In the genomic region with DNA sequence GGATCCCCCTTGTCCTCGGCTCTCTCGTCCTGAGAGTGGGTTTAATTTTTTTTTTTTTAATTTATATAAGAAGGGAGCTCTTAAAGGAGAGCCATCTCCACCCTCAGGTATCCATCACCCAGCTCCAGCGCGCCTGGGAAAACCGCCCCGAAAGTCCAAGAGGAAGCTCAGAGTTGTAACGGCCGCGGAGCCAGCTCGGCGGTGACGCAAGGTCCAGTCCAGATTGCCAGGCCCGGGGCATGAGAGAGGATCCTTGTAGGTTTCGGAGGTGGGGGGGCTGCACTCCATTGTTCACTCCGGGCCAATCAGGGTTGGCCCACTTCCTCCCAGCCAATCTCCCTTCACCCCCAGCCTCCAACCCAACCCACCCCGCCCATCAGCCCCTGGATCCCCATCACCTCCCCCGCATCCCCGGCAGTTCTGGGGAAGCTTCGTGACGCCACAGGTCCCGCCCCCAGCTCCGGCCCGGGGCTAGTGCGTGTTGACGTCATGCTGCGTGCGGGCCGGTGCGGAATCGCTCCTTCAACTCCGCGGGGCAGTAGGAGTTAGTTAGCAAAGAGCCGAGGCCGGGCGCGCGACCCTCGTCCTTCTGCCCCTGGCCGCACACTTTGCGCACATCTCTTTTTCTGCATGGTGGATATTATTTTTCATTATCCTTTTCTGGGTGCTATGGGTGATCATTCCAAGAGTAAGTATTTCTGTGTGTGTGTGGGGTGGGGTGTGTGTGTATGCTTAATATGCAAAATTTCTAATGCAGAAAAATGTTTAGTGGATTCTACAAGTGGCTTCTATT, we compare ENCODE assay signal across 9 cellular contexts. TPM values are rescaled to one million over a fixed set of nuclear protein-coding genes. Genes with fewer than 3 reads are reported as not detected.
DNase-seq lines count a peak whose midpoint lies in the region; ATAC-seq lines count a peak whose summit lies in the region.
"Had no signal": no experiment of that assay in that cellular context is flagged by ENCODE, and none has a peak within 500 bp of the region (broad histone marks: within the 10 kb centered on the region; RNA-seq: fewer than 3 reads in every experiment).

A gene (plus strand): TSS at position 520 of the 793 bp plus-strand sequence. CDS start 111 bp downstream, at position 631.

- ATAC-seq in HG02798 (IDR thresholded peaks at IDR 0.05; ENCODE audit: poor library complexity, unreplicated experiment) = peak; percentile 73
- ATAC-seq in aorta (ENCODE audit: low FRiP score) = no peak

- H3K4me3 ChIP-seq in aorta (ENCODE audit: low read length in 2 of 2) = no peak within 1 kb of the TSS

- no peak within 1 kb of the TSS for H3K27ac ChIP-seq in aorta (ENCODE audit: low read depth in 1 of 2, low read length in 2 of 2)

- no peaks in the 10 kb centered on the region for H3K36me3 ChIP-seq in aorta (ENCODE audit: control insufficient read depth in 1 of 2, insufficient read depth in 2 of 2, low read length in 1 of 2)

- H3K27me3 ChIP-seq in aorta (ENCODE audit: control insufficient read depth in 1 of 2, insufficient read depth in 2 of 2, low read length in 1 of 2) = no peaks in the 10 kb centered on the region

- no peaks in the 10 kb centered on the region for H3K9me3 ChIP-seq in aorta (ENCODE audit: control insufficient read depth, low read length)

- WGBS in aorta, 2 donors = 11 to 12% methylated on average over 40 of the region's 40 CpGs

- DNase-seq in activated gamma-delta T cell (lab: John Stamatoyannopoulos, UW) = peak; percentile 24
- DNase-seq in activated gamma-delta T cell treated with Interleukin-2 at 50 U/mL for 16 hours = no peak
- DNase-seq in NCI-H460 (ENCODE audit: extremely low read depth, low read depth) = peak; percentile 97
- DNase-seq in activated CD8-positive, alpha-beta memory T cell treated with anti-CD3 and anti-CD28 coated beads, Interleukin-2, amount 50 U/mL, for 4 hours = peak; percentile 49
- DNase-seq in germinal center (ENCODE audit: low spot score) = peak; percentile 94
- DNase-seq in non-pigmented ciliary epithelial cell (ENCODE audit: low read depth) = peak; percentile 36
- DNase-seq in aorta = peak; percentile 66 to 81

- H3K4me1 ChIP-seq in aorta (ENCODE audit: control insufficient read depth in 1 of 2, insufficient read depth in 2 of 2, low read length in 2 of 2) = no peaks in the 10 kb centered on the region

- intact Hi-C loops in aorta (cut with DNase I) = no loop called here

RNA-seq across cellular contexts. Expression of the gene that starts here (rescaled TPM):
- total RNA-seq in NCI-H460 (2014; rRNA removed; shearing (Covaris generic)) = 6.2 and 6.8 TPM in 2 replicates
- 9.6 and 13.8 TPM in 2 replicates for polyA plus RNA-seq in NCI-H460 (2014; cell fraction: nucleus; rRNA removed)
- not detected for total RNA-seq in aorta
- polyA plus RNA-seq in aorta = not detected
- polyA plus RNA-seq: urinary bladder had no signal

Comparison
In these comparisons a context has a peak if more than half of its experiments do, and no peak if none do; other contexts are left out.
1. Peak in DNase-seq in aorta; RNA of the gene not detected or under 1 TPM.